ENCODE assay signal across 9 cellular contexts in genomic region chr11:62909107-62909894, GRCh38. TPM values are rescaled to one million over a fixed set of nuclear protein-coding genes. Genes with fewer than 3 reads are reported as not detected.
A peak's percentile ranks its signal among the peaks of the same experiment; 100 is the strongest.
DNase-seq lines count a peak whose midpoint lies in the region; ATAC-seq and TF ChIP-seq lines count a peak whose summit lies in the region.
"Had no signal": no experiment of that assay in that cellular context is flagged by ENCODE, and none has a peak within 500 bp of the region (broad histone marks: within the 10 kb centered on the region; RNA-seq: fewer than 3 reads in every experiment).

No MANE protein-coding gene starts in this region.

- H3K27ac Mint-ChIP-seq in CD8-positive, alpha-beta T cell: no peak overlapping the region

- no peaks in the 10 kb centered on the region for H3K36me3 Mint-ChIP-seq in CD8-positive, alpha-beta T cell

- no peaks in the 10 kb centered on the region for H3K9me3 ChIP-seq in HEK293 (ENCODE audit: control insufficient read depth, insufficient read depth, low read depth, low read length)
- no peaks in the 10 kb centered on the region for H3K9me3 ChIP-seq in CD8-positive, alpha-beta T cell (ENCODE audit: low read length)

- H3K27ac ChIP-seq in HEK293 (ENCODE audit: extremely low read depth, low read depth, low read length): no peak overlapping the region
- H3K27ac ChIP-seq in foreskin keratinocyte: no peak overlapping the region
- no peak overlapping the region for H3K27ac ChIP-seq in CD8-positive, alpha-beta T cell (ENCODE audit: low read depth, low read length)
- H3K27ac ChIP-seq: KMS-11 had no signal

- H3K4me1 ChIP-seq in HEK293 (ENCODE audit: control insufficient read depth, insufficient read depth, low read length) (no peaks in the 10 kb centered on the region), foreskin keratinocyte (no peaks in the 10 kb centered on the region)
- H3K4me1 ChIP-seq in CD8-positive, alpha-beta T cell (ENCODE audit: insufficient read depth, low read length): no peaks in the 10 kb centered on the region

- H3K4me1 Mint-ChIP-seq in CD8-positive, alpha-beta T cell (ENCODE audit: low read depth): peaks cover 1% of the 10 kb centered on the region

- H3K27me3 Mint-ChIP-seq in CD8-positive, alpha-beta T cell (ENCODE audit: low read depth): peaks cover 7% of the 10 kb centered on the region

- ATAC-seq in SK-N-SH treated with all-trans-retinoic acid at 6 μM for 48 hours (peak; percentile 24), foreskin keratinocyte (peak; percentile 77), omental fat pad (ENCODE audit: low FRiP score) (peak; percentile 39)
- ATAC-seq in CD8-positive, alpha-beta T cell: no peak

- H3K36me3 ChIP-seq in HEK293 (ENCODE audit: control insufficient read depth in 2 of 2, insufficient read depth in 1 of 2, low read length in 2 of 2): no peaks in the 10 kb centered on the region
- H3K36me3 ChIP-seq in CD8-positive, alpha-beta T cell (ENCODE audit: insufficient read depth, low read length): no peaks in the 10 kb centered on the region

- DNase-seq in CD1c-positive myeloid dendritic cell (ENCODE audit: extremely low spot score) (peak; percentile 42), foreskin keratinocyte (peak; percentile 42 to 63), omental fat pad (ENCODE audit: low spot score) (no peak), MV-4-11 (lab: John Stamatoyannopoulos, UW) (no peak)
- no peak for DNase-seq in CD8-positive, alpha-beta T cell
- no peak for DNase-seq in activated CD4-positive, alpha-beta T cell treated with anti-CD3 and anti-CD28 coated beads for 1 hour

- intact Hi-C loops in CD8-positive, alpha-beta T cell (cut with DNase I, micrococcal nuclease): loop anchor here in 1 of 2 experiments (5.0 kb wide), 1 partner anchor 728 kb away; no protein-coding TSS in a partner anchor

- CTCF ChIA-PET in HEK293 (lab: Yijun Ruan, JAX): interaction anchor here (0.6 to 9.1 kb wide), 20 partner anchors 9 to 309 kb away, joined by 3 to 450 read pairs (median 4); no protein-coding TSS in a partner anchor
- CTCF ChIA-PET in CD8-positive, alpha-beta T cell (lab: Charles Lee): interaction anchor here (10.1 kb wide), 1 partner anchor 112 kb away, joined by 282 read pairs; no protein-coding TSS in a partner anchor

- peak; percentile 49 for TF ChIP-seq CTCF in HEK293 (tag by site-specific recombination; IDR thresholded peaks at IDR 0.05)
- peak; percentile 94 for TF ChIP-seq CTCF in foreskin keratinocyte (conservative IDR thresholded peaks at IDR 0.05)
- TF ChIP-seq CTCF in omental fat pad (IDR thresholded peaks at IDR 0.05): peak in 2 of 3 donors; percentile 26 to 29
- TF ChIP-seq CTCF in CD8-positive, alpha-beta T cell (IDR thresholded peaks at IDR 0.05): no peak

- H3K27me3 ChIP-seq in foreskin keratinocyte: peaks cover 6% of the 10 kb centered on the region
- no peaks in the 10 kb centered on the region for H3K27me3 ChIP-seq in CD8-positive, alpha-beta T cell (ENCODE audit: insufficient read depth, low read length)

- no peak overlapping the region for H3K4me3 ChIP-seq in HEK293 (ENCODE audit: low read depth, low read length)
- no peak overlapping the region for H3K4me3 ChIP-seq in CD8-positive, alpha-beta T cell (ENCODE audit: low read depth, low read length)

- no peaks in the 10 kb centered on the region for H3K9me3 Mint-ChIP-seq in CD8-positive, alpha-beta T cell

- H3K4me3 Mint-ChIP-seq in CD8-positive, alpha-beta T cell: no peak overlapping the region

- POLR2A ChIA-PET in HEK293 (lab: Yijun Ruan, JAX): interaction anchor here (0.6 kb wide), 1 partner anchor 20 kb away, joined by 4 read pairs; no protein-coding TSS in a partner anchor
- POLR2A ChIA-PET in CD8-positive, alpha-beta T cell (lab: Charles Lee): no interaction called here

TF ChIP-seq in HEK293, 187 proteins besides CTCF, POLR2A, EP300 and RAD21 (continues in another document):
- no peak for TF ChIP-seq ZNF692 (tag by site-specific recombination; IDR thresholded peaks at IDR 0.05)
- no peak for TF ChIP-seq SALL2 (tag by site-specific recombination; IDR thresholded peaks at IDR 0.05; ENCODE audit: borderline replicate concordance)
- TF ChIP-seq ZIC2 (tag by site-specific recombination; IDR thresholded peaks at IDR 0.05): peak; percentile 56
- TF ChIP-seq ZBTB48 (tag by site-specific recombination; IDR thresholded peaks at IDR 0.05): no peak
- TF ChIP-seq ZBTB49 (tag by site-specific recombination; IDR thresholded peaks at IDR 0.05; ENCODE audit: low read depth): no peak
- no peak for TF ChIP-seq ZNF394 (tag by site-specific recombination; IDR thresholded peaks at IDR 0.05; ENCODE audit: borderline replicate concordance)
- TF ChIP-seq ZNF585B (tag by site-specific recombination; IDR thresholded peaks at IDR 0.05): no peak
- no peak for TF ChIP-seq ZNF302 (tag by site-specific recombination; IDR thresholded peaks at IDR 0.05; ENCODE audit: low read depth)

TF ChIP-seq in SK-N-SH treated with all-trans-retinoic acid at 6 μM for 48 hours, 23 proteins besides CTCF, POLR2A, EP300 and RAD21:
- TF ChIP-seq CREB5 (CRISPR knock-in tag; IDR thresholded peaks at IDR 0.05; ENCODE audit: low read depth): no peak
- no peak for TF ChIP-seq CSDC2 (CRISPR knock-in tag; IDR thresholded peaks at IDR 0.05)
- TF ChIP-seq POU6F1 (CRISPR knock-in tag; IDR thresholded peaks at IDR 0.05; ENCODE audit: borderline replicate concordance, low read depth): no peak
- TF ChIP-seq SNAI2 (CRISPR knock-in tag; IDR thresholded peaks at IDR 0.05): no peak
- TF ChIP-seq ZNF70 (CRISPR knock-in tag; IDR thresholded peaks at IDR 0.05): no peak
- TF ChIP-seq ZNF8 (CRISPR knock-in tag; IDR thresholded peaks at IDR 0.05): no peak

RNA-seq across cellular contexts. Expression of gene CHRM1, which starts 11.9 kb away (rescaled TPM):
- total RNA-seq in foreskin keratinocyte (not detected in 2 replicates), omental fat pad (not detected)
- polyA plus RNA-seq in foreskin keratinocyte: not detected in 2 replicates
- not detected for total RNA-seq in CD8-positive, alpha-beta T cell

RNA-seq across cellular contexts. Expression of gene SLC3A2, which starts 28.6 kb away (rescaled TPM):
- total RNA-seq in foreskin keratinocyte (424 and 537 TPM in 2 replicates), omental fat pad (100 to 1,000 TPM; 110 to 239 (median 191) TPM)
- 511 and 680 TPM in 2 replicates for polyA plus RNA-seq in foreskin keratinocyte
- 100 to 1,000 TPM; 212 to 245 TPM for total RNA-seq in CD8-positive, alpha-beta T cell

Comparison
In these comparisons a context has a peak if more than half of its experiments do, and no peak if none do; other contexts are left out.
1. DNase-seq: peak in CD1c-positive myeloid dendritic cell (single experiment) and foreskin keratinocyte (2 of 2); none in omental fat pad (single experiment), CD8-positive, alpha-beta T cell (0 of 7), MV-4-11 (single experiment) and activated CD4-positive, alpha-beta T cell treated with anti-CD3 and anti-CD28 coated beads for 1 hour (single experiment).